Comparison of ENCODE assay signal across 27 cellular contexts in genomic region chr13:107582171-107582570, GRCh38.
"Had no signal": no experiment of that assay in that cellular context is flagged by ENCODE, and none has a peak within 500 bp of the region (broad histone marks: within the 10 kb centered on the region; RNA-seq: fewer than 3 reads in every experiment).

No MANE protein-coding gene starts in this region.

- FAIRE-seq: urothelium cell line had no signal

- ATAC-seq: stimulated activated effector memory CD8-positive, alpha-beta T cell treated with anti-CD3 and anti-CD28 coated beads, Interleukin-12 subunit alpha, Interleukin-12 subunit beta, amount 100 ng/mL, for 72 hours; stimulated activated memory B cell treated with anti-CD40 and anti-IgM and Interleukin-4, amounts not matched to agents 10 μg/mL and 1 μg/mL and 100 μg/mL, for 72 hours; stimulated activated naive B cell treated with anti-CD40 and anti-IgM and Interleukin-4, amounts not matched to agents 10 μg/mL and 1 μg/mL and 100 μg/mL, for 72 hours; stimulated activated naive CD8-positive, alpha-beta T cell treated with anti-CD3 and anti-CD28 coated beads, Interleukin-15, amount 100 ng/mL, for 72 hours; stimulated activated naive CD8-positive, alpha-beta T cell treated with anti-CD3 and anti-CD28 coated beads, Interleukin-15, Interleukin-2, amounts not matched to agents 100 U/mL and 50 U/mL, for 24 hours; upper lobe of right lung had no signal

- H3K27me3 ChIP-seq: stomach, suprapubic skin, testis, thyroid gland, tibial artery, tibial nerve, transverse colon, upper lobe of left lung, upper lobe of right lung, uterus, vagina had no signal

- H3K4me3 ChIP-seq: stomach, suprapubic skin, testis, thoracic aorta, thyroid gland, tibial artery, tibial nerve, transverse colon, upper lobe of left lung, upper lobe of right lung, uterus, vagina had no signal

- DNase-seq: stimulated activated CD4-positive, alpha-beta T cell treated with anti-CD3 and anti-CD28 coated beads, Interleukin-2, amount 100 ng/mL, for 48 hours; stimulated activated CD4-positive, alpha-beta T cell treated with anti-CD3 and anti-CD28 coated beads, Interleukin-4, amount 100 ng/mL, for 1 hour; stimulated activated CD4-positive, alpha-beta T cell treated with anti-CD3 and anti-CD28 coated beads, Interleukin-4, amount 100 ng/mL, for 24 hours; stimulated activated CD4-positive, alpha-beta T cell treated with anti-CD3 and anti-CD28 coated beads, Interleukin-4, amount 100 ng/mL, for 4 hours; stimulated activated CD8-positive, alpha-beta memory T cell treated with anti-CD3 and anti-CD28 coated beads, Interleukin-4, amount 100 ng/mL, for 48 hours; stimulated activated naive B cell treated with anti-CD40 and anti-IgM and Interleukin-4, amounts not matched to agents 10 μg/mL and 1 μg/mL and 100 μg/mL, for 72 hours; stimulated activated naive CD4-positive, alpha-beta T cell; stimulated activated naive CD4-positive, alpha-beta T cell treated with Interleukin-2 at 50 U/mL for 16 hours; stimulated activated naive CD8-positive, alpha-beta T cell treated with anti-CD3 and anti-CD28 coated beads, Interleukin-15, amount 100 ng/mL, for 72 hours; stimulated activated naive CD8-positive, alpha-beta T cell treated with anti-CD3 and anti-CD28 coated beads, Interleukin-15, Interleukin-2, amounts not matched to agents 100 U/mL and 50 U/mL, for 24 hours; stomach; substantia nigra; testis; thyroid gland; tibial artery; transverse colon; trophoblast cell; upper lobe of left lung; upper lobe of right lung; uterus had no signal

- H3K9me3 ChIP-seq: stomach, suprapubic skin, testis, thoracic aorta, thyroid gland, tibial artery, tibial nerve, transverse colon, upper lobe of left lung, upper lobe of right lung, uterus, vagina had no signal

- H3K36me3 ChIP-seq: stomach, suprapubic skin, thoracic aorta, thyroid gland, tibial artery, tibial nerve, transverse colon, upper lobe of left lung, upper lobe of right lung, uterus, vagina had no signal

- H3K4me1 ChIP-seq: stomach, suprapubic skin, testis, thyroid gland, tibial artery, tibial nerve, transverse colon, upper lobe of left lung, upper lobe of right lung, uterus, vagina had no signal

- H3K27ac ChIP-seq: stomach, suprapubic skin, testis, thoracic aorta, thyroid gland, tibial artery, tibial nerve, transverse colon, upper lobe of left lung, upper lobe of right lung, uterus, vagina had no signal
